Comparison of ENCODE assay signal across 1 cellular context in the genomic region with DNA sequence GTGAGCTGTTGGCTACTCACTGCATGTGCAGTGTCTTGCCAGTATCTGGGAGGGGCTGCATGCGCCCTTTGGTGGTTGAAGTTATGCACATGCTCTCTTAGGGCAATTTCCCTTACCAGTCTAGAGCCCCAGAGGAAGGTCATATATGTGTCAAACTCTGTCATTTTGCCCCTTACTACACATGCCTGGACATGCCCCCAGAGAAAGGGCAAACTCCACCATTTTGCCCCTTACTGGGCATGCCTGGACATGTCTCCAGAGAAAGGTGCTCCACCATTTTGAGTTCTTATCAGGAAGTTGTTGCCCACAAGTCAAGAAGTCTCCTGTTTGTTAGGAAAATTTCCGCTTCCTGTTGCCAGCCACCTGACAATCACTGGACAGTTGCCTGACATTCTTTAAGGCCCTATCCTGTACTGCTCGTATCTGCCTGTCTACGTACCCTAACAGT.
TF ChIP-seq lines count a peak whose summit lies in the region.

No MANE protein-coding gene starts in this region.

TF ChIP-seq in GM12878, 131 proteins besides CTCF, POLR2A, EP300 and RAD21 (continued from another document):
- no peak for TF ChIP-seq NKRF (conservative IDR thresholded peaks at IDR 0.05)
- no peak for TF ChIP-seq FOXM1 (IDR thresholded peaks at IDR 0.05; ENCODE audit: low read depth, low read length)
- TF ChIP-seq NRF1 (conservative IDR thresholded peaks at IDR 0.05; ENCODE audit: low read depth, low read length): no peak
- no peak for TF ChIP-seq TCF7 (IDR thresholded peaks at IDR 0.05; ENCODE audit: borderline replicate concordance)
- TF ChIP-seq MYB (IDR thresholded peaks at IDR 0.05; ENCODE audit: borderline replicate concordance, low read depth, low read length): no peak
- peak in 1 of 2 experiments; percentile 26; a peak in 2 of 4 replicates for TF ChIP-seq IKZF2 (IDR thresholded peaks at IDR 0.05)
